8 cellular contexts compared by ENCODE assay signal in the genomic region with DNA sequence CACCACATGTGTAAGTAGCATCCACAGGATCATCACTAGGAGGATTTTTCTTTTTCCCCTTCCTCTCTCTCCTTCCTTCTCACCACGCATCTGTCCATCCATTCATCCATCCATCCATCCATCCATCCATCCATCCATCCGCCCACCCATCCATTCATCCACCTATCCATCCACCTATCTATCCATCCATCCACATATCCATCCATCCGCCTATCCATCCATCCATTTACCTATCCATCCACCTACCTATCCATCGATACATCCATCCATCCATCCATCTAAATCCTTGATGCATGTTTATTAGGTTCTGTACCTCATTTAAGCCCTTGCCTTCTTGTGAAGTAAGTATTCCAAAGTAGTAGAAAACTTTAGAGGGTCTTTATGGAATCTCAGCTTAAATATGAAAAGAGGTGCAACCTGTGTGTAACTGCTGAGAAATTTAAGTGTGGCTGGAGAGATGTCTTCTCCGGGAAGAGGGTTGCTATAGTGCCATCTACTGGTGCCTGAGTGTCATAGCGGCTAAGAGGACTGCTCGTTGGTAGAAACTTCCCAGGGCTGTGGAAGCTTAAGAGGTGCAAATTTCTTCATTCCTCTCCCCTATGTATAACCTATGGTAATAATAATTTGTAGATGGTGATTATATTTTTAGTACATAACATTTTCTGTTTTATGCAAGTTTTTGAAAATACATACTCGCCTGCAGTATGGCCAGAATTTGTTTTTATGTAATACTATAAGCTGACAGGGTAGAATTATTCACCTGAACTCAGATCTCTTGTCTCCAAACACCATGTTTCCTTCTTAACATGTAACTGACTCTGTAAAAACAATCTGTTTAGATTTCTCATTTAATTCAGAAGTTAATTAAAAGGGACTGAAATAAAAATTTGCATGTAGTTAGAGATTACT. TPM values are rescaled to one million over a fixed set of nuclear protein-coding genes. Genes with fewer than 3 reads are reported as not detected.
DNase-seq lines count a peak whose midpoint lies in the region; ATAC-seq lines count a peak whose summit lies in the region.

No MANE protein-coding gene starts in this region.

- DNase-seq in DMS114 treated with DMSO at 0.1 percent for 48 hours (lab: John Stamatoyannopoulos, UW; ENCODE audit: unreplicated experiment) (peak; percentile 65), HT-29 (ENCODE audit: low spot score) (peak; percentile 60), NOMO-1 treated with dmso at 0.1 percent for 144 hours (lab: John Stamatoyannopoulos, UW; ENCODE audit: unreplicated experiment) (peak; percentile 29), globus pallidus (ENCODE audit: low spot score) (peak; percentile 54), posterior cingulate gyrus (peak in 6 of 10 donors; percentile 17 to 83 (median 37)), GOT3 (lab: John Stamatoyannopoulos, UW) (no peak)
- DNase-seq in activated effector memory CD4-positive, alpha-beta T cell treated with anti-CD3 and anti-CD28 coated beads, Interleukin-2, amount 50 U/mL, for 16 hours: peak; percentile 69

- ATAC-seq in HG02798 (IDR thresholded peaks at IDR 0.05; ENCODE audit: poor library complexity, unreplicated experiment): no peak

- intact Hi-C loops in posterior cingulate gyrus (cut with DNase I): no loop called here

RNA-seq across cellular contexts. Expression of a gene that starts 46.0 kb away (rescaled TPM):
- not detected in 2 replicates for total RNA-seq in HT-29 (2014; rRNA removed; shearing (Covaris generic))
